In genomic region chr15:66188464-66188863, GRCh38 we compare ENCODE assay signal across 18 cellular contexts.
DNase-seq lines count a peak whose midpoint lies in the region; ATAC-seq and TF ChIP-seq lines count a peak whose summit lies in the region.
"Had no signal": no experiment of that assay in that cellular context is flagged by ENCODE, and none has a peak within 500 bp of the region (broad histone marks: within the 10 kb centered on the region; RNA-seq: fewer than 3 reads in every experiment).

No MANE protein-coding gene starts in this region.

- H3K36me3 ChIP-seq in HEK293 (ENCODE audit: control insufficient read depth in 2 of 2, insufficient read depth in 1 of 2, low read length in 2 of 2) (no peaks in the 10 kb centered on the region), osteoblast (ENCODE audit: insufficient read depth, low read length) (no peaks in the 10 kb centered on the region)
- H3K36me3 ChIP-seq: SJSA1 had no signal

- ATAC-seq in HG02884 (IDR thresholded peaks at IDR 0.05; ENCODE audit: unreplicated experiment), result no peak
- ATAC-seq in HG03439 (IDR thresholded peaks at IDR 0.05; ENCODE audit: unreplicated experiment), result no peak

- no peak overlapping the region for H3K4me3 ChIP-seq in HEK293 (ENCODE audit: low read depth, low read length)
- H3K4me3 ChIP-seq in osteoblast (ENCODE audit: insufficient read depth, low read length), result no peak overlapping the region
- H3K4me3 ChIP-seq: SJSA1 had no signal

- H4K20me1 ChIP-seq in osteoblast (ENCODE audit: insufficient read depth, low read length), result no peaks in the 10 kb centered on the region

- H3K9me3 ChIP-seq in HEK293 (ENCODE audit: control insufficient read depth, insufficient read depth, low read depth, low read length), result no peaks in the 10 kb centered on the region
- no peaks in the 10 kb centered on the region for H3K9me3 ChIP-seq in osteoblast (ENCODE audit: low read depth, low read length)
- H3K9me3 ChIP-seq: SJSA1 had no signal

- H2AFZ ChIP-seq in osteoblast (ENCODE audit: low read length), result no peak overlapping the region

- POLR2A ChIA-PET in HEK293 (lab: Yijun Ruan, JAX), result no interaction called here

- peaks cover 18% of the 10 kb centered on the region for H3K27me3 ChIP-seq in osteoblast (ENCODE audit: insufficient read depth, low read length)

- CTCF ChIA-PET in HEK293 (lab: Yijun Ruan, JAX), result interaction anchor here (0.6 to 1.2 kb wide), 4 partner anchors 9 to 273 kb away, joined by 3 to 4 read pairs (median 3); no protein-coding TSS in a partner anchor

- peak; percentile 23 for DNase-seq in NCI-H446 treated with DMSO at 0.1 percent for 48 hours (lab: John Stamatoyannopoulos, UW)
- DNase-seq in NCI-H446 (lab: John Stamatoyannopoulos, UW), result no peak
- DNase-seq in SHP77 treated with DMSO at 0.1 percent for 48 hours (lab: John Stamatoyannopoulos, UW), result peak; percentile 18
- peak; percentile 39 for DNase-seq in osteoblast (ENCODE audit: insufficient read length, low spot score, missing footprints)
- no peak for DNase-seq in A172 (ENCODE audit: low spot score)
- DNase-seq: activated CD4-positive, alpha-beta memory T cell treated with anti-CD3 and anti-CD28 coated beads, Interleukin-2, amount 10 ng/mL, durations not matched to agents 7 days and 5 days; activated naive CD8-positive, alpha-beta T cell treated with anti-CD3 and anti-CD28 coated beads for 36 hours; activated T-cell treated with anti-CD3 and anti-CD28 coated beads, Interleukin-2, amount 50 U/mL, for 48 hours; CD8-positive, alpha-beta memory T cell; effector CD4-positive, alpha-beta T cell; Kasumi-1; NCI-H2029; stimulated activated naive B cell treated with anti-CD40 and anti-IgM and Interleukin-4, amounts not matched to agents 10 μg/mL and 1 μg/mL and 100 μg/mL, for 72 hours; trophoblast cell had no signal

- H3K27ac ChIP-seq in HEK293 (ENCODE audit: extremely low read depth, low read depth, low read length) (no peak overlapping the region), osteoblast (ENCODE audit: low read depth, low read length) (no peak overlapping the region)
- H3K27ac ChIP-seq: SJSA1 had no signal

- H3K4me1 ChIP-seq in HEK293 (ENCODE audit: control insufficient read depth, insufficient read depth, low read length) (0 out of 2 replicates have a peak, but pooled peaks cover 2% of the 10 kb centered on the region), osteoblast (ENCODE audit: insufficient read depth, low read length) (no peaks in the 10 kb centered on the region)
- H3K4me1 ChIP-seq: SJSA1 had no signal

- no peak overlapping the region for H3K4me2 ChIP-seq in osteoblast (ENCODE audit: insufficient read depth, low read length)

- TF ChIP-seq CTCF in HEK293 (tag by site-specific recombination; IDR thresholded peaks at IDR 0.05) (peak; percentile 64), osteoblast (IDR thresholded peaks at IDR 0.05; ENCODE audit: extremely low read depth, low read depth, low read length) (no peak)

- no peaks in the 10 kb centered on the region for H3K79me2 ChIP-seq in osteoblast (ENCODE audit: insufficient read depth, low read length)

TF ChIP-seq in HEK293, 187 proteins besides CTCF, POLR2A, EP300 and RAD21:
- TF ChIP-seq TCF7L2 (IDR thresholded peaks at IDR 0.05; ENCODE audit: borderline replicate concordance, low read depth, low read length) (no peak), ZBTB17 (tag by site-specific recombination; IDR thresholded peaks at IDR 0.05) (0 out of 2 replicates have a peak, but pooled peaks have one; percentile 25)

Comparison
In these comparisons a context has a peak if more than half of its experiments do, and no peak if none do; other contexts are left out.
1. DNase-seq: peak in NCI-H446 treated with DMSO at 0.1 percent for 48 hours (single experiment), SHP77 treated with DMSO at 0.1 percent for 48 hours (single experiment) and osteoblast (single experiment); none in NCI-H446 (0 of 2) and A172 (single experiment).